15 cellular contexts compared by ENCODE assay signal in genomic region chr3:67691207-67691606, GRCh38.
"Had no signal": no experiment of that assay in that cellular context is flagged by ENCODE, and none has a peak within 500 bp of the region (broad histone marks: within the 10 kb centered on the region; RNA-seq: fewer than 3 reads in every experiment).

No MANE protein-coding gene starts in this region.

- H3K27ac Mint-ChIP-seq: activated CD8-positive, alpha-beta memory T cell treated with anti-CD3 and anti-CD28 coated beads, Interleukin-2, amount 10 ng/mL, durations not matched to agents 7 days and 5 days; activated naive CD4-positive, alpha-beta T cell treated with anti-CD3 and anti-CD28 coated beads, Interleukin-2, amount 50 U/mL, for 24 hours; activated T-cell treated with anti-CD3 and anti-CD28 coated beads, Interleukin-2, amount 50 U/mL, for 24 hours had no signal

- ATAC-seq: activated CD4-positive, CD25-positive, alpha-beta regulatory T cell treated with anti-CD3 and anti-CD28 coated beads, Interleukin-2, amount 50 U/mL, for 24 hours; activated CD8-positive, alpha-beta memory T cell treated with anti-CD3 and anti-CD28 coated beads, Interleukin-2, amount 10 ng/mL, durations not matched to agents 7 days and 5 days; left ventricle myocardium superior had no signal

- H3K4me3 Mint-ChIP-seq: activated CD8-positive, alpha-beta memory T cell treated with anti-CD3 and anti-CD28 coated beads, Interleukin-2, amount 10 ng/mL, durations not matched to agents 7 days and 5 days; activated naive CD4-positive, alpha-beta T cell treated with anti-CD3 and anti-CD28 coated beads, Interleukin-2, amount 50 U/mL, for 24 hours; activated T-cell treated with anti-CD3 and anti-CD28 coated beads, Interleukin-2, amount 50 U/mL, for 24 hours; central memory CD8-positive, alpha-beta T cell had no signal

- H3K27ac ChIP-seq: parathyroid adenoma had no signal

- H3K27me3 Mint-ChIP-seq: activated CD8-positive, alpha-beta memory T cell treated with anti-CD3 and anti-CD28 coated beads, Interleukin-2, amount 10 ng/mL, durations not matched to agents 7 days and 5 days; activated naive CD4-positive, alpha-beta T cell treated with anti-CD3 and anti-CD28 coated beads, Interleukin-2, amount 50 U/mL, for 24 hours; activated T-cell treated with anti-CD3 and anti-CD28 coated beads, Interleukin-2, amount 50 U/mL, for 24 hours had no signal

- H3K9me3 Mint-ChIP-seq: activated T-cell treated with anti-CD3 and anti-CD28 coated beads, Interleukin-2, amount 50 U/mL, for 24 hours had no signal

- DNase-seq: activated CD8-positive, alpha-beta memory T cell treated with anti-CD3 and anti-CD28 coated beads, Interleukin-2, amount 10 ng/mL, durations not matched to agents 7 days and 5 days; activated effector memory CD4-positive, alpha-beta T cell treated with Interleukin-2 at 50 U/mL for 16 hours; activated T-cell treated with anti-CD3 and anti-CD28 coated beads, Interleukin-2, amount 50 U/mL, for 24 hours; cortex of kidney; effector CD8-positive, alpha-beta T cell; foreskin melanocyte; kidney; left ventricle myocardium superior; retina; stimulated activated CD4-positive, alpha-beta T cell treated with anti-CD3 and anti-CD28 coated beads, Interleukin-4, amount 100 ng/mL, for 1 hour; stimulated activated CD8-positive, alpha-beta memory T cell treated with anti-CD3 and anti-CD28 coated beads, Interleukin-4, amount 100 ng/mL, for 48 hours had no signal

- H3K4me1 Mint-ChIP-seq: activated CD8-positive, alpha-beta memory T cell treated with anti-CD3 and anti-CD28 coated beads, Interleukin-2, amount 10 ng/mL, durations not matched to agents 7 days and 5 days had no signal

- H3K4me1 ChIP-seq: parathyroid adenoma had no signal
